ENCODE assay signal across 19 cellular contexts in the genomic region with DNA sequence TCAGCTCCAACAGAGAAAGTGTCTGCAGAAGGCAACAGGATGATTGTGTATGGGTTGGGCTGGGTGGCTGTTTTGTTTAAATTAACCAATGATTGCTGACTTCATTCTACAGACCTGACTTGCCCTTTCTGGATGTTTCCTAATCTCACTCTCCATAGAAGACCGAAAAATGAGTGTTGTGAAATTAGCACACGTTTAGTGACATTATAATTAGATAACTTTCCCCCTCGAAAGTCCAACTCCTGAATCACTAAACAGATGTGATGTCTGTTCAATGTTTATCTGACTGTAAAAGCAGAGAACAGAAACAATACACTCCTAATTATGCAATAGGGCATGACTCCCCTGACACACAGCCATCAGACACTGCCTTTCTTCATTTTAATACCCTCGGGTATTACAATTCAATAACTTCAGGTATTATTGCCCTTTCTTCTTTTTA.
A peak's percentile ranks its signal among the peaks of the same experiment; 100 is the strongest.
DNase-seq lines count a peak whose midpoint lies in the region; ATAC-seq and TF ChIP-seq lines count a peak whose summit lies in the region.
"Had no signal": no experiment of that assay in that cellular context is flagged by ENCODE, and none has a peak within 500 bp of the region (broad histone marks: within the 10 kb centered on the region; RNA-seq: fewer than 3 reads in every experiment).

No MANE protein-coding gene starts in this region.

- no peaks in the 10 kb centered on the region for H3K4me1 ChIP-seq in uterus
- H3K4me1 ChIP-seq: BLaER1 treated with 17β-estradiol and CSF1 and Interleukin-3, amounts not matched to agents 10 nM and 100 nM had no signal

- ATAC-seq in SK-N-SH treated with all-trans-retinoic acid at 6 μM for 48 hours (peak; percentile 68), HG03442 (IDR thresholded peaks at IDR 0.05; ENCODE audit: unreplicated experiment) (no peak), HG03520 (IDR thresholded peaks at IDR 0.05; ENCODE audit: unreplicated experiment) (no peak), HG03175 (IDR thresholded peaks at IDR 0.05; ENCODE audit: unreplicated experiment) (no peak)
- ATAC-seq: activated CD8-positive, alpha-beta T cell treated with anti-CD3 and anti-CD28 coated beads, Interleukin-2, amount 10 ng/mL, durations not matched to agents 7 days and 5 days; HCT116; right cardiac atrium; stimulated activated effector memory CD8-positive, alpha-beta T cell treated with anti-CD3 and anti-CD28 coated beads, Interleukin-12 subunit alpha, Interleukin-12 subunit beta, amount 100 ng/mL, for 72 hours had no signal

- no peak overlapping the region for H3K4me3 ChIP-seq in uterus
- H3K4me3 ChIP-seq: BLaER1 treated with 17β-estradiol and CSF1 and Interleukin-3, amounts not matched to agents 10 nM and 100 nM; gastrocnemius medialis had no signal

- no peaks in the 10 kb centered on the region for H3K36me3 ChIP-seq in uterus
- H3K36me3 ChIP-seq: BLaER1 treated with 17β-estradiol and CSF1 and Interleukin-3, amounts not matched to agents 10 nM and 100 nM; gastrocnemius medialis had no signal

- H3K27ac ChIP-seq in uterus, result no peak overlapping the region
- H3K27ac ChIP-seq: BLaER1 treated with 17β-estradiol and CSF1 and Interleukin-3, amounts not matched to agents 10 nM and 100 nM; gastrocnemius medialis; HL-60 had no signal

- no peaks in the 10 kb centered on the region for H3K27me3 ChIP-seq in uterus
- H3K27me3 ChIP-seq: BLaER1 treated with 17β-estradiol and CSF1 and Interleukin-3, amounts not matched to agents 10 nM and 100 nM; gastrocnemius medialis had no signal

- no peak for TF ChIP-seq POLR2A in uterus (IDR thresholded peaks at IDR 0.05)

- no peak for TF ChIP-seq CTCF in uterus (IDR thresholded peaks at IDR 0.05)

- DNase-seq in SIG-M5 treated with dmso at 0.1 percent for 504 hours (lab: John Stamatoyannopoulos, UW; ENCODE audit: unreplicated experiment) (peak; percentile 1), SIG-M5 (lab: John Stamatoyannopoulos, UW) (no peak), fibroblast of the conjunctiva (ENCODE audit: low read depth) (peak; percentile 31), uterus (peak; percentile 29 to 49)
- DNase-seq: activated CD8-positive, alpha-beta T cell treated with anti-CD3 and anti-CD28 coated beads, Interleukin-2, amount 10 ng/mL, durations not matched to agents 7 days and 5 days; activated naive CD4-positive, alpha-beta T cell treated with anti-CD3 and anti-CD28 coated beads, Interleukin-2, amount 10 ng/mL, durations not matched to agents 7 days and 5 days; activated T-cell treated with anti-CD3 and anti-CD28 coated beads, Interleukin-2, amount 50 U/mL, for 24 hours; gastrocnemius medialis; kidney glomerular epithelial cell; naive B cell; right cardiac atrium had no signal

- no peaks in the 10 kb centered on the region for H3K9me3 ChIP-seq in uterus
- H3K9me3 ChIP-seq: BLaER1 treated with 17β-estradiol and CSF1 and Interleukin-3, amounts not matched to agents 10 nM and 100 nM; gastrocnemius medialis had no signal

- intact Hi-C loops in uterus (cut with DNase I; ENCODE audit: low total_unique reads), result no loop called here

TF ChIP-seq in SK-N-SH treated with all-trans-retinoic acid at 6 μM for 48 hours, 23 proteins besides CTCF, POLR2A, EP300 and RAD21:
- TF ChIP-seq ZNF8 (CRISPR knock-in tag; IDR thresholded peaks at IDR 0.05) (0 out of 2 replicates have a peak, but pooled peaks have one; percentile 10), ZNF565 (CRISPR knock-in tag; conservative IDR thresholded peaks at IDR 0.05; ENCODE audit: low read depth) (no peak), TSHZ2 (CRISPR knock-in tag; IDR thresholded peaks at IDR 0.05) (peak; percentile 89), ARNTL (CRISPR knock-in tag; IDR thresholded peaks at IDR 0.05; ENCODE audit: borderline replicate concordance, low read depth) (0 out of 2 replicates have a peak, but pooled peaks have one; percentile 53), PPARA (CRISPR knock-in tag; IDR thresholded peaks at IDR 0.05; ENCODE audit: borderline replicate concordance) (no peak), BACH2 (CRISPR knock-in tag; IDR thresholded peaks at IDR 0.05; ENCODE audit: borderline replicate concordance) (no peak), ISL1 (CRISPR knock-in tag; IDR thresholded peaks at IDR 0.05) (peak; percentile 74), TCF4 (CRISPR knock-in tag; IDR thresholded peaks at IDR 0.05; ENCODE audit: borderline replicate concordance) (peak; percentile 92), ZFP3 (CRISPR knock-in tag; IDR thresholded peaks at IDR 0.05) (peak; percentile 47; the same call in 1 of the 2 replicates), ZNF70 (CRISPR knock-in tag; IDR thresholded peaks at IDR 0.05) (peak; percentile 36; the same call in 1 of the 2 replicates), CSDC2 (CRISPR knock-in tag; IDR thresholded peaks at IDR 0.05) (no peak), GLIS3 (CRISPR knock-in tag; IDR thresholded peaks at IDR 0.05) (no peak), POU6F1 (CRISPR knock-in tag; IDR thresholded peaks at IDR 0.05; ENCODE audit: borderline replicate concordance, low read depth) (no peak)
- TF ChIP-seq, protein P1, sequence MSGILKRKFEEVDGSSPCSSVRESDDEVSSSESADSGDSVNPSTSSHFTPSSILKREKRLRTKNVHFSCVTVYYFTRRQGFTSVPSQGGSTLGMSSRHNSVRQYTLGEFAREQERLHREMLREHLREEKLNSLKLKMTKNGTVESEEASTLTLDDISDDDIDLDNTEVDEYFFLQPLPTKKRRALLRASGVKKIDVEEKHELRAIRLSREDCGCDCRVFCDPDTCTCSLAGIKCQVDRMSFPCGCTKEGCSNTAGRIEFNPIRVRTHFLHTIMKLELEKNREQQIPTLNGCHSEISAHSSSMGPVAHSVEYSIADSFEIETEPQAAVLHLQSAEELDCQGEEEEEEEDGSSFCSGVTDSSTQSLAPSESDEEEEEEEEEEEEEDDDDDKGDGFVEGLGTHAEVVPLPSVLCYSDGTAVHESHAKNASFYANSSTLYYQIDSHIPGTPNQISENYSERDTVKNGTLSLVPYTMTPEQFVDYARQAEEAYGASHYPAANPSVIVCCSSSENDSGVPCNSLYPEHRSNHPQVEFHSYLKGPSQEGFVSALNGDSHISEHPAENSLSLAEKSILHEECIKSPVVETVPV (CRISPR knock-in tag; IDR thresholded peaks at IDR 0.05), result peak; percentile 77; the same call in 1 of the 2 replicates
